29 cellular contexts compared by ENCODE assay signal in the genomic region with DNA sequence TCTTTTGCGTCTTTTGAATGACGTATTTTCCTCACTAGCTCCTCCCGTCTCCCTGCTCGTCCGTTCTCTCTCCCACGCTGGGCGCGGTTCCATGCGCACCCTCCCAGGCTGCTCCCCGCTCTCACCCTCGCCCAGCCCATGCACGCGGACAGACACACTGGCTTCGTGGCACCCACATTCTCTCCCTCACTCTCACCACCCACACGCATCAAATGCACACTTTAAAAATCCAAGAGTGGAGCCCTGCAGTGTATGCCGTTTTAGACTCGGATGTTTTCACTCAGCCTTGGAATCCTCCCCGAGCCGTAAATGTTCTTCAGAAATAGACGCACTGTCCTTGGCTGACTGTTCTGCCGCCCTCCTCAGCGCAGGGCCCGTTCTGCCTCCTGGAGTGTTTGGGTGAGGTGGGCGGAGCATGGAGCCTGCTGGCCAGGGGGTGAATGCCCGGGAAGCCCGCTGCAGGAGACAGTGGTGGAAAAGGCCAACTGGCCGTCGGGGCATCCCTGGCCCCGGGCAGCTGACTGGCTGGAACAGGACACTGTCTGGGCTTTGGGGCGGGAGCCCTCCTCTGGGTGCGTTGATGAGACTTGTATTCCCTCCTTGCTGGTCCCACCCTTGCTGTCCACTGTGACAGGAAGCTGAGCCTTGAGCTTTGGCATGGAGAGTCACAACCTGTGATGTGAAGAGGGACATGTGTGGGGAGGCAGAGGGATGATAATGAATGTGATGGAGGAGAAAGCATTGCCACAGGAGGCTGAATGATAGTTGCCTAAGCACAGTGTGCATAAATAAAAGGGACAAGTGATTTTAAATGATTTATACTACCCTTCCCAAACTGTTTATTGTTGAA. TPM values are rescaled to one million over a fixed set of nuclear protein-coding genes. Genes with fewer than 3 reads are reported as not detected.
DNase-seq lines count a peak whose midpoint lies in the region; ATAC-seq and TF ChIP-seq lines count a peak whose summit lies in the region.
"Had no signal": no experiment of that assay in that cellular context is flagged by ENCODE, and none has a peak within 500 bp of the region (broad histone marks: within the 10 kb centered on the region; RNA-seq: fewer than 3 reads in every experiment).

No MANE protein-coding gene starts in this region.

- H3K27me3 ChIP-seq in dorsolateral prefrontal cortex = no peaks in the 10 kb centered on the region
- H3K27me3 ChIP-seq: gastroesophageal sphincter, transverse colon had no signal

- peaks cover 3% of the 10 kb centered on the region for H3K36me3 Mint-ChIP-seq in activated naive CD8-positive, alpha-beta T cell treated with anti-CD3 and anti-CD28 coated beads, Interleukin-2, amount 50 U/mL, for 24 hours (ENCODE audit: low read depth)
- H3K36me3 Mint-ChIP-seq: mesothelial cell of epicardium had no signal

- DNase-seq in HFF-Myc (ENCODE audit: extremely low read depth, low read depth) = no peak
- peak in 8 of 10 donors; percentile 58 to 87 (median 78) for DNase-seq in dorsolateral prefrontal cortex
- DNase-seq in occipital lobe (lab: John Stamatoyannopoulos, UW) = peak; percentile 83
- DNase-seq in activated naive CD8-positive, alpha-beta T cell treated with anti-CD3 and anti-CD28 coated beads, Interleukin-2, amount 50 U/mL, for 24 hours = no peak
- DNase-seq in GM19238 (ENCODE audit: insufficient read length, low spot score) = no peak
- DNase-seq in HT-29 (ENCODE audit: low spot score) = no peak
- DNase-seq in DMS79 (lab: John Stamatoyannopoulos, UW) = no peak
- DNase-seq: activated CD4-positive, alpha-beta memory T cell treated with anti-CD3 and anti-CD28 coated beads for 36 hours; activated CD8-positive, alpha-beta memory T cell treated with anti-CD3 and anti-CD28 coated beads, Interleukin-2, amount 50 U/mL, for 48 hours; activated naive CD4-positive, alpha-beta T cell treated with anti-CD3 and anti-CD28 coated beads, Interleukin-2, amount 50 U/mL, for 16 hours; CD4-positive, CD25-positive, alpha-beta regulatory T cell; cortex of kidney; esophagus squamous epithelium; H9; KBM-7; left ventricle myocardium inferior; MG63; naive thymus-derived CD8-positive, alpha-beta T cell; NCI-H1417; NCI-H446; NCI-H774; right cardiac atrium; T-cell; transverse colon had no signal

- H3K27ac ChIP-seq in dorsolateral prefrontal cortex = peak overlapping the region in 55 of 59 donors; percentile 2 to 93 (median 78)
- H3K27ac ChIP-seq: esophagus squamous epithelium, gastroesophageal sphincter, left ventricle myocardium inferior, transverse colon had no signal

- ATAC-seq in activated naive CD8-positive, alpha-beta T cell treated with anti-CD3 and anti-CD28 coated beads, Interleukin-2, amount 50 U/mL, for 24 hours = no peak
- ATAC-seq: activated CD4-positive, CD25-positive, alpha-beta regulatory T cell treated with anti-CD3 and anti-CD28 coated beads, Interleukin-2, amount 50 U/mL, for 24 hours; activated T-helper 17 cell treated with anti-CD3 and anti-CD28 coated beads, Interleukin-2, amount 50 U/mL, for 72 hours; gastroesophageal sphincter; naive thymus-derived CD8-positive, alpha-beta T cell; T-cell had no signal

- no peak overlapping the region for H3K4me3 Mint-ChIP-seq in activated naive CD8-positive, alpha-beta T cell treated with anti-CD3 and anti-CD28 coated beads, Interleukin-2, amount 50 U/mL, for 24 hours
- H3K4me3 Mint-ChIP-seq: activated CD4-positive, alpha-beta memory T cell treated with anti-CD3 and anti-CD28 coated beads for 36 hours; activated T-helper 17 cell treated with anti-CD3 and anti-CD28 coated beads, Interleukin-2, amount 50 U/mL, for 72 hours; CD4-positive, CD25-positive, alpha-beta regulatory T cell; H9; mesothelial cell of epicardium; naive thymus-derived CD8-positive, alpha-beta T cell; T-cell had no signal

- intact Hi-C loops in dorsolateral prefrontal cortex (cut with DNase I) = loop anchor here in 1 of 2 donors (5.0 kb wide), 1 partner anchor 186 kb away; no protein-coding TSS in a partner anchor

- H3K4me3 ChIP-seq in HFF-Myc (replicated peaks; ENCODE audit: low read depth, low read length) (0 out of 2 replicates have a peak overlapping the region, but pooled peaks have one; percentile 6), dorsolateral prefrontal cortex (peak overlapping the region in 11 of 59 donors; percentile 3 to 46 (median 17))
- H3K4me3 ChIP-seq: esophagus squamous epithelium, gastroesophageal sphincter, left ventricle myocardium inferior, MG63, transverse colon had no signal

- H3K4me1 Mint-ChIP-seq in activated naive CD8-positive, alpha-beta T cell treated with anti-CD3 and anti-CD28 coated beads, Interleukin-2, amount 50 U/mL, for 24 hours = peaks cover 18% of the 10 kb centered on the region
- H3K4me1 Mint-ChIP-seq: CD4-positive, CD25-positive, alpha-beta regulatory T cell; naive thymus-derived CD8-positive, alpha-beta T cell; T-cell had no signal

- H3K9me3 Mint-ChIP-seq in activated naive CD8-positive, alpha-beta T cell treated with anti-CD3 and anti-CD28 coated beads, Interleukin-2, amount 50 U/mL, for 24 hours = no peaks in the 10 kb centered on the region
- H3K9me3 Mint-ChIP-seq: activated CD4-positive, alpha-beta memory T cell treated with anti-CD3 and anti-CD28 coated beads for 36 hours; activated T-helper 17 cell treated with anti-CD3 and anti-CD28 coated beads, Interleukin-2, amount 50 U/mL, for 72 hours; mesothelial cell of epicardium; naive thymus-derived CD8-positive, alpha-beta T cell; T-cell had no signal

- H3K27me3 Mint-ChIP-seq in activated naive CD8-positive, alpha-beta T cell treated with anti-CD3 and anti-CD28 coated beads, Interleukin-2, amount 50 U/mL, for 24 hours = peaks cover 7% of the 10 kb centered on the region
- H3K27me3 Mint-ChIP-seq: activated CD4-positive, alpha-beta memory T cell treated with anti-CD3 and anti-CD28 coated beads for 36 hours; activated T-helper 17 cell treated with anti-CD3 and anti-CD28 coated beads, Interleukin-2, amount 50 U/mL, for 72 hours; CD4-positive, CD25-positive, alpha-beta regulatory T cell; T-cell had no signal

- TF ChIP-seq CTCF in HFF-Myc (IDR thresholded peaks at IDR 0.05; ENCODE audit: low read depth, low read length, missing control alignments) = no peak
- TF ChIP-seq CTCF in dorsolateral prefrontal cortex (IDR thresholded peaks at IDR 0.05 in 54 of 56, conservative IDR thresholded peaks at IDR 0.05 in 2 of 56; ENCODE audit: low read depth in 1 of 56, partially characterized antibody in 56 of 56) = peak in 1 of 56 donors; percentile 8

- H3K27ac Mint-ChIP-seq in activated naive CD8-positive, alpha-beta T cell treated with anti-CD3 and anti-CD28 coated beads, Interleukin-2, amount 50 U/mL, for 24 hours = no peak overlapping the region
- H3K27ac Mint-ChIP-seq: activated CD4-positive, alpha-beta memory T cell treated with anti-CD3 and anti-CD28 coated beads for 36 hours; activated T-helper 17 cell treated with anti-CD3 and anti-CD28 coated beads, Interleukin-2, amount 50 U/mL, for 72 hours; CD4-positive, CD25-positive, alpha-beta regulatory T cell; mesothelial cell of epicardium; naive thymus-derived CD8-positive, alpha-beta T cell; T-cell had no signal

RNA-seq across cellular contexts. Expression of gene LYPD6B, which starts 35.4 kb away (rescaled TPM):
- 1 to 10 TPM in 118 of 120 experiments, under 1 TPM in 2; 0.46 to 6.9 (median 2.8) TPM for total RNA-seq in dorsolateral prefrontal cortex
- 12.5 TPM for total RNA-seq in occipital lobe
- total RNA-seq in HT-29 (2014; rRNA removed; shearing (Covaris generic)) = 2.1 and 3.1 TPM in 2 replicates
- total RNA-seq: activated CD4-positive, alpha-beta memory T cell treated with anti-CD3 and anti-CD28 coated beads for 36 hours; activated T-helper 17 cell treated with anti-CD3 and anti-CD28 coated beads, Interleukin-2, amount 50 U/mL, for 72 hours; CD4-positive, CD25-positive, alpha-beta regulatory T cell; left ventricle myocardium inferior; naive thymus-derived CD8-positive, alpha-beta T cell; right cardiac atrium; SK-MEL-5; T-cell had no signal

Comparison
In these comparisons a context has a peak if more than half of its experiments do, and no peak if none do; other contexts are left out.
1. DNase-seq: peak in dorsolateral prefrontal cortex (8 of 10) and occipital lobe (single experiment); none in HFF-Myc (single experiment), activated naive CD8-positive, alpha-beta T cell treated with anti-CD3 and anti-CD28 coated beads, Interleukin-2, amount 50 U/mL, for 24 hours (single experiment), GM19238 (single experiment), HT-29 (single experiment) and DMS79 (single experiment).